ENCODE assay signal across 20 cellular contexts in genomic region chr10:99781734-99782429, GRCh38.
"Had no signal": no experiment of that assay in that cellular context is flagged by ENCODE, and none has a peak within 500 bp of the region (broad histone marks: within the 10 kb centered on the region; RNA-seq: fewer than 3 reads in every experiment).

No MANE protein-coding gene starts in this region.

- H3K4me1 Mint-ChIP-seq: stimulated activated effector memory CD8-positive, alpha-beta T cell treated with anti-CD3 and anti-CD28 coated beads, Interleukin-12 subunit alpha, Interleukin-12 subunit beta, amount 100 ng/mL, for 72 hours had no signal

- H3K27ac ChIP-seq: body of pancreas, lower lobe of right lung, neural progenitor cell, VCaP had no signal

- H3K27ac Mint-ChIP-seq: activated CD4-positive, alpha-beta memory T cell treated with anti-CD3 and anti-CD28 coated beads, Interleukin-2, amount 10 ng/mL, durations not matched to agents 7 days and 5 days; activated naive CD4-positive, alpha-beta T cell treated with anti-CD3 and anti-CD28 coated beads, Interleukin-2, amount 50 U/mL, for 24 hours; immature natural killer cell; neural progenitor cell; stimulated activated effector memory CD8-positive, alpha-beta T cell treated with anti-CD3 and anti-CD28 coated beads, Interleukin-12 subunit alpha, Interleukin-12 subunit beta, amount 100 ng/mL, for 72 hours had no signal

- H3K36me3 Mint-ChIP-seq: immature natural killer cell; neural progenitor cell; stimulated activated effector memory CD8-positive, alpha-beta T cell treated with anti-CD3 and anti-CD28 coated beads, Interleukin-12 subunit alpha, Interleukin-12 subunit beta, amount 100 ng/mL, for 72 hours had no signal

- ATAC-seq: body of pancreas; lower lobe of right lung; psoas muscle; sciatic nerve; stimulated activated effector memory CD8-positive, alpha-beta T cell treated with anti-CD3 and anti-CD28 coated beads, Interleukin-12 subunit alpha, Interleukin-12 subunit beta, amount 100 ng/mL, for 72 hours had no signal

- H3K4me3 Mint-ChIP-seq: activated CD4-positive, alpha-beta memory T cell treated with anti-CD3 and anti-CD28 coated beads, Interleukin-2, amount 10 ng/mL, durations not matched to agents 7 days and 5 days; activated naive CD4-positive, alpha-beta T cell treated with anti-CD3 and anti-CD28 coated beads, Interleukin-2, amount 50 U/mL, for 24 hours; immature natural killer cell; neural progenitor cell; stimulated activated effector memory CD8-positive, alpha-beta T cell treated with anti-CD3 and anti-CD28 coated beads, Interleukin-12 subunit alpha, Interleukin-12 subunit beta, amount 100 ng/mL, for 72 hours had no signal

- H3K9me3 Mint-ChIP-seq: activated CD4-positive, alpha-beta memory T cell treated with anti-CD3 and anti-CD28 coated beads, Interleukin-2, amount 10 ng/mL, durations not matched to agents 7 days and 5 days; immature natural killer cell; neural progenitor cell; stimulated activated effector memory CD8-positive, alpha-beta T cell treated with anti-CD3 and anti-CD28 coated beads, Interleukin-12 subunit alpha, Interleukin-12 subunit beta, amount 100 ng/mL, for 72 hours had no signal

- H3K27me3 ChIP-seq: body of pancreas, neural progenitor cell had no signal

- H3K9ac ChIP-seq: neural progenitor cell had no signal

- H3K27me3 Mint-ChIP-seq: activated CD4-positive, alpha-beta memory T cell treated with anti-CD3 and anti-CD28 coated beads, Interleukin-2, amount 10 ng/mL, durations not matched to agents 7 days and 5 days had no signal

- H3K4me3 ChIP-seq: body of pancreas, lower lobe of right lung, neural progenitor cell, psoas muscle had no signal

- H3K36me3 ChIP-seq: lower lobe of right lung, neural progenitor cell had no signal

- H3K4me2 ChIP-seq: neural progenitor cell had no signal

- H2AFZ ChIP-seq: neural progenitor cell had no signal

- H3K4me1 ChIP-seq: body of pancreas had no signal

- FAIRE-seq: colon, urothelium cell line had no signal

- H3K9me3 ChIP-seq: body of pancreas, lower lobe of right lung, psoas muscle had no signal

- DNase-seq: activated CD4-positive, alpha-beta memory T cell treated with anti-CD3 and anti-CD28 coated beads, Interleukin-2, amount 10 ng/mL, durations not matched to agents 7 days and 5 days; activated effector memory CD4-positive, alpha-beta T cell treated with anti-CD3 and anti-CD28 coated beads, Interleukin-2, amount 50 U/mL, for 16 hours; activated T-cell treated with anti-CD3 and anti-CD28 coated beads, Interleukin-2, amount 50 U/mL, for 48 hours; amygdala; body of pancreas; caudate nucleus; effector CD4-positive, alpha-beta T cell; head of caudate nucleus; immature natural killer cell; lower lobe of right lung; midbrain; psoas muscle; stimulated activated CD4-positive, alpha-beta T cell treated with anti-CD3 and anti-CD28 coated beads, Interleukin-2, amount 100 ng/mL, for 24 hours had no signal
